ENCODE assay signal across 8 cellular contexts in genomic region chr2:70084973-70085710, GRCh38. TPM values are rescaled to one million over a fixed set of nuclear protein-coding genes. Genes with fewer than 3 reads are reported as not detected.
A peak's percentile ranks its signal among the peaks of the same experiment; 100 is the strongest.
DNase-seq lines count a peak whose midpoint lies in the region; ATAC-seq and TF ChIP-seq lines count a peak whose summit lies in the region.

No MANE protein-coding gene starts in this region.

- peaks cover 0 to 62% (median 41%) of the 10 kb centered on the region in 9 donors for H3K36me3 ChIP-seq in heart left ventricle

- H3K4me3 Mint-ChIP-seq in activated T-helper 17 cell treated with anti-CD3 and anti-CD28 coated beads, Interleukin-2, amount 50 U/mL, for 72 hours = peak overlapping the region; percentile 73

- H3K27ac ChIP-seq in heart left ventricle = peak overlapping the region; percentile 91 to 100 (median 100)

- TF ChIP-seq POLR2A in GM18505 (IDR thresholded peaks at IDR 0.05; ENCODE audit: borderline replicate concordance, extremely low read depth, insufficient read depth, insufficient read length) = peak; percentile 70
- TF ChIP-seq POLR2A in heart left ventricle (IDR thresholded peaks at IDR 0.05) = no peak

- intact Hi-C loops in heart left ventricle (cut with DNase I) = loop anchor here in 7 of 10 donors (5.0 to 10.0 kb wide), 6 partner anchors 37 to 210 kb away; partner anchors contain the start of genes SNRPG (in 1 of the 7) and TIA1 (in 1 of the 7)

- H3K4me1 ChIP-seq in heart left ventricle = peaks cover 0 to 56% (median 36%) of the 10 kb centered on the region in 12 donors

- H3K36me3 Mint-ChIP-seq in activated T-helper 17 cell treated with anti-CD3 and anti-CD28 coated beads, Interleukin-2, amount 50 U/mL, for 72 hours (ENCODE audit: low read depth) = peaks cover 97% of the 10 kb centered on the region

- H3K27me3 Mint-ChIP-seq in activated T-helper 17 cell treated with anti-CD3 and anti-CD28 coated beads, Interleukin-2, amount 50 U/mL, for 72 hours = no peaks in the 10 kb centered on the region

- ATAC-seq in GM18505 (IDR thresholded peaks at IDR 0.05; ENCODE audit: unreplicated experiment) = no peak
- ATAC-seq in activated T-helper 17 cell treated with anti-CD3 and anti-CD28 coated beads, Interleukin-2, amount 50 U/mL, for 72 hours (replicated peaks) = peak; percentile 25
- no peak for ATAC-seq in heart left ventricle
- no peak for ATAC-seq in GM21515 (IDR thresholded peaks at IDR 0.05; ENCODE audit: unreplicated experiment)
- no peak for ATAC-seq in HG02884 (IDR thresholded peaks at IDR 0.05; ENCODE audit: unreplicated experiment)
- no peak for ATAC-seq in GM21619 (IDR thresholded peaks at IDR 0.05; ENCODE audit: unreplicated experiment)

- peak overlapping the region in 10 of 12 donors; percentile 64 to 97 (median 88) for H3K4me3 ChIP-seq in heart left ventricle

- H3K9me3 ChIP-seq in heart left ventricle = no peaks in the 10 kb centered on the region

- H3K9me3 Mint-ChIP-seq in activated T-helper 17 cell treated with anti-CD3 and anti-CD28 coated beads, Interleukin-2, amount 50 U/mL, for 72 hours = no peaks in the 10 kb centered on the region

- H3K27me3 ChIP-seq in heart left ventricle = no peaks in the 10 kb centered on the region

- no peak for TF ChIP-seq CTCF in heart left ventricle (IDR thresholded peaks at IDR 0.05)

- peak overlapping the region; percentile 100 for H3K27ac Mint-ChIP-seq in activated T-helper 17 cell treated with anti-CD3 and anti-CD28 coated beads, Interleukin-2, amount 50 U/mL, for 72 hours

- H3K4me1 Mint-ChIP-seq in activated T-helper 17 cell treated with anti-CD3 and anti-CD28 coated beads, Interleukin-2, amount 50 U/mL, for 72 hours = peaks cover 23% of the 10 kb centered on the region

- peak; percentile 68 for DNase-seq in NCI-H69 (lab: John Stamatoyannopoulos, UW)
- DNase-seq in heart left ventricle = no peak
- peak; percentile 44 for DNase-seq in putamen (ENCODE audit: low spot score)

- 33 to 52% (median 41%) methylated on average over 10 of the region's 10 CpGs for WGBS in heart left ventricle, 4 donors

RNA-seq across cellular contexts. Expression of gene PCBP1, which starts 2.1 kb away (rescaled TPM):
- 100 to 1,000 TPM; 385 to 468 TPM for total RNA-seq in activated T-helper 17 cell treated with anti-CD3 and anti-CD28 coated beads, Interleukin-2, amount 50 U/mL, for 72 hours
- total RNA-seq in heart left ventricle = 100 to 1,000 TPM; 106 to 274 (median 199) TPM
- polyA plus RNA-seq in heart left ventricle = 100 to 1,000 TPM; 212 to 296 TPM

Comparison
In these comparisons a context has a peak if more than half of its experiments do, and no peak if none do; other contexts are left out.
1. DNase-seq: peak in NCI-H69 (single experiment) and putamen (single experiment); none in heart left ventricle (0 of 5).